ENCODE assay signal across 8 cellular contexts in genomic region chr10:6086375-6087233, GRCh38. TPM values are rescaled to one million over a fixed set of nuclear protein-coding genes. Genes with fewer than 3 reads are reported as not detected.
DNase-seq lines count a peak whose midpoint lies in the region; ATAC-seq and TF ChIP-seq lines count a peak whose summit lies in the region.

No MANE protein-coding gene starts in this region.

- no peak for TF ChIP-seq EP300 in suprapubic skin (IDR thresholded peaks at IDR 0.05)

- TF ChIP-seq CTCF in Caco-2 (IDR thresholded peaks at IDR 0.05; ENCODE audit: insufficient read depth in 1 of 2, low read depth in 1 of 2, low read length in 1 of 2, severe bottlenecking in 1 of 2, unreplicated experiment in 1 of 2) (peak; percentile 89 to 98), osteocyte (IDR thresholded peaks at IDR 0.05) (peak; percentile 80), suprapubic skin (IDR thresholded peaks at IDR 0.05) (peak; percentile 38 to 86)

- H3K9me3 Mint-ChIP-seq in Caco-2 (ENCODE audit: unreplicated experiment): no peaks in the 10 kb centered on the region
- H3K9me3 Mint-ChIP-seq in activated naive CD4-positive, alpha-beta T cell treated with anti-CD3 and anti-CD28 coated beads, Interleukin-2, amount 10 ng/mL, durations not matched to agents 7 days and 5 days: peaks cover 8% of the 10 kb centered on the region
- no peaks in the 10 kb centered on the region for H3K9me3 Mint-ChIP-seq in osteocyte (ENCODE audit: unreplicated experiment)

- H3K27me3 ChIP-seq in Caco-2 (replicated peaks; ENCODE audit: control insufficient read depth, insufficient read depth, low read length): no peaks in the 10 kb centered on the region; the same call in 1 of the 2 replicates
- no peaks in the 10 kb centered on the region for H3K27me3 ChIP-seq in MG63
- H3K27me3 ChIP-seq in SJSA1 (replicated peaks): 0 out of 2 replicates have a peak, but pooled peaks cover 3% of the 10 kb centered on the region
- no peaks in the 10 kb centered on the region for H3K27me3 ChIP-seq in suprapubic skin

- H3K4me3 Mint-ChIP-seq in Caco-2 (ENCODE audit: unreplicated experiment): peak overlapping the region; percentile 13
- peak overlapping the region; percentile 70 for H3K4me3 Mint-ChIP-seq in activated naive CD4-positive, alpha-beta T cell treated with anti-CD3 and anti-CD28 coated beads, Interleukin-2, amount 10 ng/mL, durations not matched to agents 7 days and 5 days
- peak overlapping the region; percentile 59 for H3K4me3 Mint-ChIP-seq in osteocyte (ENCODE audit: unreplicated experiment)

- H3K4me1 ChIP-seq in Caco-2 (no peaks in the 10 kb centered on the region), SJSA1 (replicated peaks) (peaks cover 19% of the 10 kb centered on the region), suprapubic skin (peaks cover 49% of the 10 kb centered on the region)

- WGBS in suprapubic skin: 17% methylated on average over 19 of the region's 19 CpGs

- intact Hi-C loops in Caco-2 (cut with micrococcal nuclease; ENCODE audit: unreplicated experiment): loop anchor here (1.0 to 5.0 kb wide), 3 partner anchors 76 to 320 kb away; partner anchors contain the start of gene PFKFB3

- POLR2A ChIA-PET in Caco-2 (lab: Charles Lee): no interaction called here

- H3K36me3 ChIP-seq in Caco-2 (ENCODE audit: control insufficient read depth, insufficient read depth, low read length): no peaks in the 10 kb centered on the region
- peaks cover 8% of the 10 kb centered on the region; the same call in 1 of the 2 replicates for H3K36me3 ChIP-seq in MG63
- H3K36me3 ChIP-seq in SJSA1: peaks cover 7% of the 10 kb centered on the region
- no peaks in the 10 kb centered on the region for H3K36me3 ChIP-seq in suprapubic skin

- no peak for TF ChIP-seq POLR2A in suprapubic skin (IDR thresholded peaks at IDR 0.05)

- peaks cover 30% of the 10 kb centered on the region for H3K4me1 Mint-ChIP-seq in Caco-2 (ENCODE audit: low read depth, unreplicated experiment)
- H3K4me1 Mint-ChIP-seq in activated naive CD4-positive, alpha-beta T cell treated with anti-CD3 and anti-CD28 coated beads, Interleukin-2, amount 10 ng/mL, durations not matched to agents 7 days and 5 days: peaks cover 82% of the 10 kb centered on the region
- peaks cover 28% of the 10 kb centered on the region for H3K4me1 Mint-ChIP-seq in osteocyte (ENCODE audit: unreplicated experiment)

- H3K27ac Mint-ChIP-seq in Caco-2 (ENCODE audit: unreplicated experiment) (no peak overlapping the region), osteocyte (ENCODE audit: unreplicated experiment) (no peak overlapping the region)
- H3K27ac Mint-ChIP-seq in activated naive CD4-positive, alpha-beta T cell treated with anti-CD3 and anti-CD28 coated beads, Interleukin-2, amount 10 ng/mL, durations not matched to agents 7 days and 5 days: peak overlapping the region; percentile 92

- H3K36me3 Mint-ChIP-seq in Caco-2 (ENCODE audit: insufficient read depth, unreplicated experiment) (no peaks in the 10 kb centered on the region), osteocyte (ENCODE audit: unreplicated experiment) (no peaks in the 10 kb centered on the region)
- H3K36me3 Mint-ChIP-seq in activated naive CD4-positive, alpha-beta T cell treated with anti-CD3 and anti-CD28 coated beads, Interleukin-2, amount 10 ng/mL, durations not matched to agents 7 days and 5 days: peaks cover 26% of the 10 kb centered on the region

- no TSS peak for BruUV-seq in Caco-2 (replicated peaks; lab: Mats Ljungman, UMichigan)

- H3K27ac ChIP-seq in SJSA1 (no peak overlapping the region), suprapubic skin (peak overlapping the region; percentile 31)

- H3K4me3 ChIP-seq in Caco-2 (ENCODE audit: low read depth, low read length) (no peak overlapping the region), MG63 (no peak overlapping the region), SJSA1 (no peak overlapping the region), suprapubic skin (peak overlapping the region; percentile 17)

- CTCF ChIA-PET in Caco-2 (lab: Charles Lee): interaction anchor here (0.5 to 1.7 kb wide), 13 partner anchors 10 to 320 kb away, joined by 3 to 19 read pairs (median 4); partner anchors contain the start of gene PFKFB3
- CTCF ChIA-PET in activated naive CD4-positive, alpha-beta T cell treated with anti-CD3 and anti-CD28 coated beads, Interleukin-2, amount 10 ng/mL, durations not matched to agents 7 days and 5 days (lab: Charles Lee): interaction anchor here (0.6 to 3.4 kb wide), 35 partner anchors 11 to 538 kb away, joined by 3 to 69 read pairs (median 4); partner anchors contain the start of genes IL2RA and PFKFB3

- H3K9me3 ChIP-seq in Caco-2 (no peaks in the 10 kb centered on the region), MG63 (no peaks in the 10 kb centered on the region), SJSA1 (replicated peaks) (peaks cover 8% of the 10 kb centered on the region; the same call in 1 of the 2 replicates), suprapubic skin (no peaks in the 10 kb centered on the region)

- DNase-seq in Caco-2: peak; percentile 88 to 89
- DNase-seq in MG63: peak; percentile 92
- peak; percentile 35 to 74 for DNase-seq in SJSA1 (ENCODE audit: low read depth in 1 of 2, low spot score in 2 of 2)
- peak; percentile 91 for DNase-seq in activated naive CD4-positive, alpha-beta T cell treated with anti-CD3 and anti-CD28 coated beads, Interleukin-2, amount 10 ng/mL, durations not matched to agents 7 days and 5 days
- peak; percentile 77 for DNase-seq in glomerular endothelial cell (ENCODE audit: extremely low read depth, low read depth, low spot score)
- peak; percentile 93 for DNase-seq in osteocyte (ENCODE audit: extremely low spot score, unreplicated experiment)
- DNase-seq in suprapubic skin (ENCODE audit: low spot score in 2 of 2): peak; percentile 93

- H3K27me3 Mint-ChIP-seq in Caco-2 (ENCODE audit: insufficient read depth, unreplicated experiment): peaks cover 26% of the 10 kb centered on the region
- H3K27me3 Mint-ChIP-seq in activated naive CD4-positive, alpha-beta T cell treated with anti-CD3 and anti-CD28 coated beads, Interleukin-2, amount 10 ng/mL, durations not matched to agents 7 days and 5 days: peaks cover 4% of the 10 kb centered on the region
- peaks cover 43% of the 10 kb centered on the region for H3K27me3 Mint-ChIP-seq in osteocyte (ENCODE audit: unreplicated experiment)

- ATAC-seq in GM21619 (IDR thresholded peaks at IDR 0.05; ENCODE audit: unreplicated experiment): peak; percentile 49

RNA-seq across cellular contexts. Expression of gene RBM17, which starts 2.2 kb away (rescaled TPM):
- total RNA-seq in Caco-2 (2022) (286 and 290 TPM in 2 replicates), glomerular endothelial cell (33.7 and 55.6 TPM in 2 replicates), osteocyte (73.4 and 80.1 TPM in 2 replicates), suprapubic skin (10 to 100 TPM; 31.9 to 85.6 (median 42.9) TPM)
- 27.2 and 99.9 TPM in 2 replicates for total RNA-seq in MG63 (2014; rRNA removed; shearing (Covaris generic); ENCODE audit: low replicate concordance)
- total RNA-seq in SJSA1 (2014; rRNA removed; shearing (Covaris generic)): 39.7 and 54.1 TPM in 2 replicates

RNA-seq across cellular contexts. Expression of gene IL2RA, which starts 24.4 kb away (rescaled TPM):
- total RNA-seq in Caco-2 (2022) (not detected in 2 replicates), glomerular endothelial cell (not detected in 2 replicates), osteocyte (not detected in 2 replicates), suprapubic skin (under 1 TPM in 2 of 4 donors, not detected in 2; 0.21 to 0.70 TPM)
- total RNA-seq in MG63 (2014; rRNA removed; shearing (Covaris generic); ENCODE audit: low replicate concordance): not detected in 2 replicates
- 4.6 TPM in 1 of 2 replicates, not detected in the other for total RNA-seq in SJSA1 (2014; rRNA removed; shearing (Covaris generic))

Comparison
In these comparisons a context has a peak if more than half of its experiments do, and no peak if none do; other contexts are left out.
1. H3K4me3 Mint-ChIP-seq: peak in every context shown above with its lines; median percentile 70 in activated naive CD4-positive, alpha-beta T cell treated with anti-CD3 and anti-CD28 coated beads, Interleukin-2, amount 10 ng/mL, durations not matched to agents 7 days and 5 days; 59 in osteocyte; 13 in Caco-2.